23 cellular contexts compared by ENCODE assay signal in genomic region chr16:72137380-72138063, GRCh38. TPM values are rescaled to one million over a fixed set of nuclear protein-coding genes. Genes with fewer than 3 reads are reported as not detected.
DNase-seq lines count a peak whose midpoint lies in the region; ATAC-seq and TF ChIP-seq lines count a peak whose summit lies in the region.
"Had no signal": no experiment of that assay in that cellular context is flagged by ENCODE, and none has a peak within 500 bp of the region (broad histone marks: within the 10 kb centered on the region; RNA-seq: fewer than 3 reads in every experiment).

No MANE protein-coding gene starts in this region.

- peak; percentile 85 for DNase-seq in DMS 273 (lab: John Stamatoyannopoulos, UW; ENCODE audit: unreplicated experiment)
- DNase-seq in NCI-H69 (lab: John Stamatoyannopoulos, UW) = peak; percentile 23
- no peak for DNase-seq in right lobe of liver
- DNase-seq in DMS53 treated with DMSO at 0.1 percent for 48 hours (lab: John Stamatoyannopoulos, UW; ENCODE audit: unreplicated experiment) = no peak
- DNase-seq: CD4-positive, CD25-positive, alpha-beta regulatory T cell; DMS53; GOT3; MM.1S; NCI-H1694 treated with DMSO at 0.1 percent for 48 hours; NCI-H2081; NCI-H345; NCI-H510A treated with DMSO at 0.1 percent for 48 hours; NCI-H774; NK-92 treated with Interleukin-12 subunit alpha and Interleukin-12 subunit beta, amount 100 ng/mL, for 24 hours; PC-3; SK-N-SH; SW 1271 had no signal

- CTCF ChIA-PET in HEK293 (lab: Yijun Ruan, JAX) = interaction anchor here (0.6 kb wide), 1 partner anchor 83 kb away, joined by 3 read pairs; no protein-coding TSS in a partner anchor

- intact Hi-C loops in right lobe of liver (cut with DNase I) = no loop called here

- no peak for TF ChIP-seq POLR2A in right lobe of liver (IDR thresholded peaks at IDR 0.05)

- no peak overlapping the region for H3K4me3 ChIP-seq in HEK293 (ENCODE audit: low read depth, low read length)
- H3K4me3 ChIP-seq in right lobe of liver = no peak overlapping the region
- H3K4me3 ChIP-seq: BLaER1 had no signal

- TF ChIP-seq CTCF in HEK293 (tag by site-specific recombination; IDR thresholded peaks at IDR 0.05) (no peak), right lobe of liver (IDR thresholded peaks at IDR 0.05) (no peak)

- POLR2A ChIA-PET in HEK293 (lab: Yijun Ruan, JAX) = no interaction called here

- ATAC-seq in right lobe of liver (peak in 3 of 4 donors; percentile 12 to 44 (median 34)), HG03139 (IDR thresholded peaks at IDR 0.05; ENCODE audit: unreplicated experiment) (no peak), HG03039 (IDR thresholded peaks at IDR 0.05; ENCODE audit: unreplicated experiment) (no peak)
- ATAC-seq: HCT116, PC-3 had no signal

- H3K4me1 ChIP-seq in HEK293 (ENCODE audit: control insufficient read depth, insufficient read depth, low read length) = no peaks in the 10 kb centered on the region
- peaks cover 0 to 10% (median 0%) of the 10 kb centered on the region in 4 donors for H3K4me1 ChIP-seq in right lobe of liver

- H3K9me3 ChIP-seq in HEK293 (ENCODE audit: control insufficient read depth, insufficient read depth, low read depth, low read length) = no peaks in the 10 kb centered on the region
- no peaks in the 10 kb centered on the region for H3K9me3 ChIP-seq in right lobe of liver
- H3K9me3 ChIP-seq: BLaER1, SK-N-SH had no signal

- H3K27me3 ChIP-seq in right lobe of liver = no peaks in the 10 kb centered on the region
- H3K27me3 ChIP-seq: BLaER1 had no signal

- H3K27ac ChIP-seq in HEK293 (ENCODE audit: extremely low read depth, low read depth, low read length) = no peak overlapping the region
- H3K27ac ChIP-seq in right lobe of liver = no peak overlapping the region
- H3K27ac ChIP-seq: BLaER1, KMS-11 had no signal

- WGBS in right lobe of liver (ENCODE audit: insufficient coverage, low coverage, low lambda C conversion rate, missing lambda C conversion rate) = 80% methylated on average over 8 of the region's 15 CpGs

- H3K36me3 ChIP-seq in HEK293 (ENCODE audit: control insufficient read depth in 2 of 2, insufficient read depth in 1 of 2, low read length in 2 of 2) (peaks cover 0 to 4% of the 10 kb centered on the region in 2 experiments; a peak in 1 of 3 replicates), right lobe of liver (no peaks in the 10 kb centered on the region)
- H3K36me3 ChIP-seq: BLaER1 had no signal

TF ChIP-seq in HEK293, 187 proteins besides CTCF, POLR2A, EP300 and RAD21:
- TF ChIP-seq ZNF362 (tag by site-specific recombination; IDR thresholded peaks at IDR 0.05) = no peak
- TF ChIP-seq ZBTB10 (tag by site-specific recombination; IDR thresholded peaks at IDR 0.05) = no peak
- peak; percentile 77 for TF ChIP-seq ZIC2 (tag by site-specific recombination; IDR thresholded peaks at IDR 0.05)
- TF ChIP-seq RBAK (tag by site-specific recombination; IDR thresholded peaks at IDR 0.05) = no peak

RNA-seq across cellular contexts. Expression of gene PMFBP1, which starts 34.4 kb away (rescaled TPM):
- under 1 TPM in 4 of 6 experiments, not detected in 2; 0.09 to 0.53 (median 0.19) TPM for total RNA-seq in right lobe of liver

RNA-seq across cellular contexts. Expression of gene DHX38, which starts 43.9 kb away (rescaled TPM):
- 10 to 100 TPM; 22.2 to 29.8 (median 23.3) TPM for total RNA-seq in right lobe of liver

RNA-seq across cellular contexts. Expression of gene TXNL4B, which starts 44.1 kb away (rescaled TPM):
- total RNA-seq in right lobe of liver = 10 to 100 TPM in 2 of 6 experiments, 1 to 10 TPM in 4; 5.5 to 11.6 (median 8.2) TPM

Comparison
In these comparisons a context has a peak if more than half of its experiments do, and no peak if none do; other contexts are left out.
1. DNase-seq: peak in DMS 273 (single experiment) and NCI-H69 (single experiment); none in right lobe of liver (0 of 3) and DMS53 treated with DMSO at 0.1 percent for 48 hours (single experiment).
2. ATAC-seq: peak in right lobe of liver (3 of 4); none in HG03139 (single experiment) and HG03039 (single experiment).